ENCODE assay signal across 9 cellular contexts in genomic region chr19:14786421-14786851, GRCh38. TPM values are rescaled to one million over a fixed set of nuclear protein-coding genes. Genes with fewer than 3 reads are reported as not detected.
A peak's percentile ranks its signal among the peaks of the same experiment; 100 is the strongest.
DNase-seq lines count a peak whose midpoint lies in the region; TF ChIP-seq lines count a peak whose summit lies in the region.
"Had no signal": no experiment of that assay in that cellular context is flagged by ENCODE, and none has a peak within 500 bp of the region (broad histone marks: within the 10 kb centered on the region; RNA-seq: fewer than 3 reads in every experiment).

No MANE protein-coding gene starts in this region.

- H3K4me1 ChIP-seq in DOHH2 (ENCODE audit: control insufficient read depth, low read length) = peaks cover 10% of the 10 kb centered on the region
- no peaks in the 10 kb centered on the region for H3K4me1 ChIP-seq in Karpas-422 (ENCODE audit: low read length)
- H3K4me1 ChIP-seq in effector memory CD4-positive, alpha-beta T cell (ENCODE audit: control insufficient read depth, insufficient read depth, low read length, poor library complexity, severe bottlenecking) = peaks cover 13% of the 10 kb centered on the region
- H3K4me1 ChIP-seq: SJSA1 had no signal

- H3K9me2 ChIP-seq in DOHH2 (replicated peaks; ENCODE audit: control insufficient read depth, low read length) (no peaks in the 10 kb centered on the region), Karpas-422 (replicated peaks; ENCODE audit: insufficient read depth, low read length) (no peaks in the 10 kb centered on the region)

- no peak overlapping the region for H3K9ac ChIP-seq in Karpas-422 (ENCODE audit: low read length)

- H3K4me2 ChIP-seq in DOHH2 (ENCODE audit: low read length) (peak overlapping the region; percentile 12; the same call in 1 of the 2 replicates), Karpas-422 (ENCODE audit: low read depth, low read length, poor library complexity, severe bottlenecking) (no peak overlapping the region)

- peak; percentile 89 for TF ChIP-seq CTCF in DOHH2 (IDR thresholded peaks at IDR 0.05; ENCODE audit: low read depth, low read length, poor library complexity, severe bottlenecking)
- peak; percentile 77 for TF ChIP-seq CTCF in brain microvascular endothelial cell (IDR thresholded peaks at IDR 0.05; ENCODE audit: low read depth, low read length, missing control alignments)

- H3K9me3 ChIP-seq in DOHH2 (ENCODE audit: control insufficient read depth, insufficient read depth, low read length) (no peaks in the 10 kb centered on the region), Karpas-422 (ENCODE audit: low read length) (no peaks in the 10 kb centered on the region)
- H3K9me3 ChIP-seq in effector memory CD4-positive, alpha-beta T cell (ENCODE audit: control insufficient read depth, low read length) = no peaks in the 10 kb centered on the region
- H3K9me3 ChIP-seq: SJSA1 had no signal

- H3K27ac ChIP-seq in DOHH2 (ENCODE audit: low read depth, low read length) (no peak overlapping the region), Karpas-422 (ENCODE audit: low read length) (no peak overlapping the region), brain microvascular endothelial cell (no peak overlapping the region)
- no peak overlapping the region for H3K27ac ChIP-seq in effector memory CD4-positive, alpha-beta T cell (ENCODE audit: insufficient read depth, low read length, poor library complexity, severe bottlenecking)
- H3K27ac ChIP-seq: SJSA1 had no signal

- H3K79me2 ChIP-seq in DOHH2 (ENCODE audit: control insufficient read depth, low read length) (no peaks in the 10 kb centered on the region), Karpas-422 (ENCODE audit: low read length) (no peaks in the 10 kb centered on the region)

- in situ Hi-C loops in brain microvascular endothelial cell (cut with HindIII; ENCODE audit: low pct_ligation_motif_present, low sequenced_read_pairs) = no loop called here

- no peak overlapping the region for H2AFZ ChIP-seq in Karpas-422 (ENCODE audit: low read length)

- DNase-seq in Karpas-422 (peak; percentile 73), brain microvascular endothelial cell (no peak), midbrain (lab: John Stamatoyannopoulos, UW) (peak; percentile 4), NCI-H1105 treated with DMSO at 0.1 percent for 48 hours (lab: John Stamatoyannopoulos, UW) (no peak), NCI-H774 (lab: John Stamatoyannopoulos, UW) (no peak), NCI-H446 treated with DMSO at 0.1 percent for 48 hours (lab: John Stamatoyannopoulos, UW) (no peak)
- no peak for DNase-seq in effector memory CD4-positive, alpha-beta T cell

- H4K20me1 ChIP-seq in DOHH2 (ENCODE audit: control insufficient read depth, insufficient read depth, low read depth, low read length) = no peaks in the 10 kb centered on the region
- H4K20me1 ChIP-seq in Karpas-422 (ENCODE audit: insufficient read depth, low read depth, low read length) = no peaks in the 10 kb centered on the region

- H3K4me3 ChIP-seq in DOHH2 (ENCODE audit: low read length) = no peak overlapping the region
- no peak overlapping the region for H3K4me3 ChIP-seq in Karpas-422 (ENCODE audit: low read length)
- no peak overlapping the region for H3K4me3 ChIP-seq in brain microvascular endothelial cell (ENCODE audit: low read depth, low read length)
- H3K4me3 ChIP-seq in effector memory CD4-positive, alpha-beta T cell (ENCODE audit: insufficient read depth, low read depth, low read length, poor library complexity, severe bottlenecking) = no peak overlapping the region
- H3K4me3 ChIP-seq: SJSA1 had no signal

- no peaks in the 10 kb centered on the region for H3F3A ChIP-seq in DOHH2 (ENCODE audit: control insufficient read depth, insufficient read depth)

- H3K36me3 ChIP-seq in DOHH2 (ENCODE audit: control insufficient read depth, low read length) (no peaks in the 10 kb centered on the region), Karpas-422 (ENCODE audit: insufficient read depth, low read length) (no peaks in the 10 kb centered on the region), brain microvascular endothelial cell (replicated peaks) (no peaks in the 10 kb centered on the region)
- no peaks in the 10 kb centered on the region for H3K36me3 ChIP-seq in effector memory CD4-positive, alpha-beta T cell (ENCODE audit: control insufficient read depth, insufficient read depth, low read length)
- H3K36me3 ChIP-seq: SJSA1 had no signal

- peaks cover 5% of the 10 kb centered on the region for H3K27me3 ChIP-seq in DOHH2 (ENCODE audit: control insufficient read depth, low read length)
- H3K27me3 ChIP-seq in Karpas-422 (ENCODE audit: low read length) = no peaks in the 10 kb centered on the region
- H3K27me3 ChIP-seq in brain microvascular endothelial cell (replicated peaks) = no peaks in the 10 kb centered on the region
- peaks cover 10% of the 10 kb centered on the region for H3K27me3 ChIP-seq in effector memory CD4-positive, alpha-beta T cell (replicated peaks; ENCODE audit: control insufficient read depth, insufficient read depth, low read length, poor library complexity, severe bottlenecking)

RNA-seq across cellular contexts. Expression of gene ADGRE2, which starts 8.1 kb away (rescaled TPM):
- total RNA-seq in Karpas-422 (2014; rRNA removed; shearing (Covaris generic); ENCODE audit: low replicate concordance) = not detected in 2 replicates
- total RNA-seq: SJSA1 had no signal

RNA-seq across cellular contexts. Expression of gene OR7A5, which starts 48.5 kb away (rescaled TPM):
- total RNA-seq in Karpas-422 (2014; rRNA removed; shearing (Covaris generic); ENCODE audit: low replicate concordance) = 0.15 TPM in 1 of 2 replicates, not detected in the other
- total RNA-seq: SJSA1 had no signal

RNA-seq across cellular contexts. Expression of gene OR7C1, which starts 48.5 kb away (rescaled TPM):
- not detected in 2 replicates for total RNA-seq in Karpas-422 (2014; rRNA removed; shearing (Covaris generic); ENCODE audit: low replicate concordance)
- total RNA-seq: SJSA1 had no signal

Comparison
In these comparisons a context has a peak if more than half of its experiments do, and no peak if none do; other contexts are left out.
1. DNase-seq: peak in Karpas-422 (single experiment) and midbrain (single experiment); none in brain microvascular endothelial cell (single experiment), effector memory CD4-positive, alpha-beta T cell (0 of 3), NCI-H1105 treated with DMSO at 0.1 percent for 48 hours (single experiment), NCI-H774 (single experiment) and NCI-H446 treated with DMSO at 0.1 percent for 48 hours (single experiment).